Comparison of ENCODE assay signal across 8 cellular contexts in the genomic region with DNA sequence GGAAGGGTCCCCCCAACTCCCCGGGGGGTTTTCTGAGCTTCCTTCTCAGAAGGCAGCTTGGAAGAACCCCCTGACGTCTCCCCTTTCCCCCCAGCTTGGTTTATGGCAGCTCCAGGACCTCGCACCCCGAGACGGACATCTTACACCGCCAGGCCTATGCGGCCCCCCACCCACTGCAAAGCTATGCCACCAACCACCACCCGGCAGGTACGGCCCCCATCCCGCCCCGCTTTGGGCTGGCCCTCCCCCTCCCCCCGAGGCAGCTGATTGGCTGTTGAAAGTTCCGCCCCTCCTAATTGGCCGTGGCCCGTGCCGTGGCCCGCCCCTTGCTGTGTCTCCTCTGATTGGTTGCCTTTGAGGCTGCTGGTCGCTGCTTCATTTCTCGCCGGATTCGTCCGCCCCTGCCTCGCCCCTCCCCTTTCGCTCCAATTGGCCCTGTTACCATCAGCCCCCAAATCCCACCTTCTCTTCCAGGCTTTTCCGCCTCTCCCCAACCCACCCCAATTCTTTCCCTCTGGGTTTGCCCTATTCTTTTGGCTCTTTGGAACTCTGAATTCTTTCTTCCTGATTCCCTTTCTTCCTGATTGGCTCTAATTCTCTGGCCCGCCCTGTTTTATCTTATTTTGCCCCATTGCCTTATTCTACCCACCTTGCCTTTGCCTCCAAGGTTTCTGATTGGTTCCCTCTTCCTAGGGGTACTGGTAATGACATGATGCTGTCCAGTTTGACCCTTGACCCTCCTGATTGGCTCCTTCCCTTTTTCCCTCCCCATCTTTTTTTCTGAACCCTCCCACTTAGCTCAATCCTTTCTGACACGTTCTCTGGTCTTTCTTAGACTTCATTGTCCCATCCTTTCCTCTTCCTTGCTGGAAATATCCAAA. TPM values are rescaled to one million over a fixed set of nuclear protein-coding genes. Genes with fewer than 3 reads are reported as not detected.
DNase-seq lines count a peak whose midpoint lies in the region; ATAC-seq, FAIRE-seq and TF ChIP-seq lines count a peak whose summit lies in the region.

No MANE protein-coding gene starts in this region.

- peak overlapping the region; percentile 49 for H3K4me2 ChIP-seq in endothelial cell of umbilical vein (ENCODE audit: insufficient read depth, low read length)

- no peak for TF ChIP-seq CTCF in endothelial cell of umbilical vein (IDR thresholded peaks at IDR 0.05; ENCODE audit: extremely low read depth in 1 of 2, insufficient read depth in 1 of 2, low read depth in 1 of 2, low read length in 2 of 2)

- no peaks in the 10 kb centered on the region for H3K9me1 ChIP-seq in endothelial cell of umbilical vein (replicated peaks; ENCODE audit: control insufficient read depth, extremely low read depth, insufficient read depth, low read length)

- no peaks in the 10 kb centered on the region for H4K20me1 ChIP-seq in endothelial cell of umbilical vein (replicated peaks; ENCODE audit: control insufficient read depth, extremely low read depth, insufficient read depth, low read length)

- intact Hi-C loops in endothelial cell of umbilical vein (cut with micrococcal nuclease): loop anchor here (1.0 to 5.0 kb wide), 2 partner anchors 21 to 274 kb away; a partner anchor contains a TSS

- H3K27me3 ChIP-seq in NT2/D1 (ENCODE audit: insufficient read depth, insufficient read length): no peaks in the 10 kb centered on the region
- H3K27me3 ChIP-seq in endothelial cell of umbilical vein (ENCODE audit: control insufficient read depth in 2 of 2, insufficient read depth in 2 of 2, low read length in 2 of 2): no peaks in the 10 kb centered on the region

- H3K4me3 ChIP-seq in NT2/D1 (ENCODE audit: insufficient read length, low read depth) (peak overlapping the region; percentile 88), endothelial cell of umbilical vein (replicated peaks in 1 of 3; ENCODE audit: insufficient read depth in 1 of 3, low read depth in 1 of 3, low read length in 3 of 3) (peak overlapping the region; percentile 20 to 88 (median 32))

- FAIRE-seq in endothelial cell of umbilical vein (lab: Jason Lieb, UNC): peak; percentile 94

- no peak for TF ChIP-seq POLR2A in endothelial cell of umbilical vein (IDR thresholded peaks at IDR 0.05; ENCODE audit: low read depth, low read length)

- H3K27ac ChIP-seq in endothelial cell of umbilical vein (ENCODE audit: insufficient read depth, low read depth, low read length): no peak overlapping the region

- BruUV-seq in endothelial cell of umbilical vein (replicated peaks; lab: Mats Ljungman, UMichigan): no TSS peak

- dilution Hi-C loops in endothelial cell of umbilical vein (cut with MboI; ENCODE audit: extremely low pct_ligation_motif_present, low sequenced_read_pairs): no loop called here

- H3K36me3 ChIP-seq in NT2/D1 (ENCODE audit: insufficient read depth, insufficient read length, low read length) (peaks cover 38% of the 10 kb centered on the region), endothelial cell of umbilical vein (ENCODE audit: control insufficient read depth in 2 of 2, extremely low read depth in 1 of 2, insufficient read depth in 2 of 2, low read length in 2 of 2) (peaks cover 7 to 16% of the 10 kb centered on the region in 2 experiments)

- H3K9me3 ChIP-seq in NT2/D1 (ENCODE audit: insufficient read depth, low read length) (no peaks in the 10 kb centered on the region), endothelial cell of umbilical vein (replicated peaks; ENCODE audit: control insufficient read depth, insufficient read depth, low read length) (no peaks in the 10 kb centered on the region)

- ATAC-seq in HG03442 (IDR thresholded peaks at IDR 0.05; ENCODE audit: unreplicated experiment): peak; percentile 39

- CTCF ChIA-PET in endothelial cell of umbilical vein (lab: Charles Lee): interaction anchor here (1.0 kb wide), 1 partner anchor 13 kb away, joined by 3 read pairs; a partner anchor contains a TSS

- H3K4me1 ChIP-seq in NT2/D1 (ENCODE audit: insufficient read depth, insufficient read length) (peaks cover 3% of the 10 kb centered on the region), endothelial cell of umbilical vein (ENCODE audit: control insufficient read depth, extremely low read depth, insufficient read depth, low read length) (peaks cover 16% of the 10 kb centered on the region)

- DNase-seq in NK-92 treated with Interleukin-12 subunit alpha and Interleukin-12 subunit beta, amount 100 ng/mL, for 24 hours (lab: John Stamatoyannopoulos, UW): peak; percentile 22
- DNase-seq in NK-92 (lab: John Stamatoyannopoulos, UW; ENCODE audit: unreplicated experiment) (no peak), NT2/D1 (ENCODE audit: low read depth, low spot score) (peak; percentile 77), activated T-cell treated with anti-CD3 and anti-CD28 coated beads for 1 hour (ENCODE audit: low read depth) (peak; percentile 88), endothelial cell of umbilical vein (ENCODE audit: low read depth, low spot score) (peak; percentile 94), midbrain (lab: John Stamatoyannopoulos, UW) (peak; percentile 94)
- peak; percentile 80 for DNase-seq in stimulated activated CD8-positive, alpha-beta memory T cell treated with anti-CD3 and anti-CD28 coated beads, Interleukin-15, amount 100 ng/mL, for 24 hours (ENCODE audit: low read depth)

- no peak overlapping the region for H2AFZ ChIP-seq in endothelial cell of umbilical vein (ENCODE audit: low read depth, low read length)

- H3K79me2 ChIP-seq in endothelial cell of umbilical vein (ENCODE audit: control insufficient read depth, insufficient read depth, low read length): peaks cover 44% of the 10 kb centered on the region

- POLR2A ChIA-PET in endothelial cell of umbilical vein (lab: Charles Lee): interaction anchor here (0.6 to 1.7 kb wide), 2 partner anchors 13 to 47 kb away, joined by 3 to 7 read pairs; a partner anchor contains a TSS

- H3K9ac ChIP-seq in NT2/D1 (ENCODE audit: insufficient read length, low read depth) (peak overlapping the region; percentile 94), endothelial cell of umbilical vein (replicated peaks; ENCODE audit: extremely low read depth, insufficient read depth, low read length) (no peak overlapping the region)

TF ChIP-seq in endothelial cell of umbilical vein, 7 proteins besides CTCF, POLR2A, EP300 and RAD21 (continues in another document):
- no peak for TF ChIP-seq GATA2 (IDR thresholded peaks at IDR 0.05; ENCODE audit: insufficient read depth, insufficient read length, low read depth, low read length)
- no peak for TF ChIP-seq POLR2AphosphoS5 (IDR thresholded peaks at IDR 0.05; ENCODE audit: insufficient read depth, low read depth, low read length)
- TF ChIP-seq EZH2 (IDR thresholded peaks at IDR 0.05; ENCODE audit: borderline replicate concordance, low read depth, low read length, severe bottlenecking): no peak
- TF ChIP-seq FOS (IDR thresholded peaks at IDR 0.05; ENCODE audit: borderline replicate concordance, insufficient read depth, low read length): no peak

RNA-seq across cellular contexts. Expression of a gene that starts 2.5 kb away (rescaled TPM):
- 35.6 and 37.0 TPM in 2 replicates for total RNA-seq in endothelial cell of umbilical vein
- 1.6 and 1.9 TPM in 2 replicates for polyA plus RNA-seq in endothelial cell of umbilical vein
- 2.3 and 2.7 TPM in 2 replicates for polyA plus RNA-seq in endothelial cell of umbilical vein (2011; cell fraction: cytosol; rRNA removed)
- polyA plus RNA-seq in endothelial cell of umbilical vein (2011; cell fraction: nucleus; rRNA removed): 6.5 and 7.1 TPM in 2 replicates
- 9.6 and 15.0 TPM in 2 replicates for polyA plus RNA-seq in endothelial cell of umbilical vein (2012)
- polyA minus RNA-seq in endothelial cell of umbilical vein: 1.9 and 2.5 TPM in 2 replicates
- 7.4 TPM for polyA minus RNA-seq in endothelial cell of umbilical vein (2011; cell fraction: cytosol; rRNA and poly(A)+ RNA removed)
- polyA minus RNA-seq in endothelial cell of umbilical vein (2011; cell fraction: nucleus; rRNA and poly(A)+ RNA removed): 3.0 and 7.4 TPM in 2 replicates

RNA-seq across cellular contexts. Expression of a gene that starts 12.4 kb away (rescaled TPM):
- 1.5 and 2.6 TPM in 2 replicates for total RNA-seq in endothelial cell of umbilical vein
- polyA plus RNA-seq in endothelial cell of umbilical vein: 2.9 and 3.0 TPM in 2 replicates
- 1.5 and 2.8 TPM in 2 replicates for polyA plus RNA-seq in endothelial cell of umbilical vein (2011; cell fraction: cytosol; rRNA removed)
- 1.3 and 2.4 TPM in 2 replicates for polyA plus RNA-seq in endothelial cell of umbilical vein (2011; cell fraction: nucleus; rRNA removed)
- polyA plus RNA-seq in endothelial cell of umbilical vein (2012): 2.2 and 4.0 TPM in 2 replicates
- 0.62 and 2.1 TPM in 2 replicates for polyA minus RNA-seq in endothelial cell of umbilical vein
- 3.9 TPM for polyA minus RNA-seq in endothelial cell of umbilical vein (2011; cell fraction: cytosol; rRNA and poly(A)+ RNA removed)
- polyA minus RNA-seq in endothelial cell of umbilical vein (2011; cell fraction: nucleus; rRNA and poly(A)+ RNA removed): 1.0 and 2.4 TPM in 2 replicates

RNA-seq across cellular contexts. Expression of a gene that starts 13.1 kb away (rescaled TPM):
- 77.5 and 79.8 TPM in 2 replicates for total RNA-seq in endothelial cell of umbilical vein
- 128 and 199 TPM in 2 replicates for polyA plus RNA-seq in endothelial cell of umbilical vein
- 127 and 148 TPM in 2 replicates for polyA plus RNA-seq in endothelial cell of umbilical vein (2011; cell fraction: cytosol; rRNA removed)
- 96.2 and 134 TPM in 2 replicates for polyA plus RNA-seq in endothelial cell of umbilical vein (2011; cell fraction: nucleus; rRNA removed)
- 106 and 132 TPM in 2 replicates for polyA plus RNA-seq in endothelial cell of umbilical vein (2012)
- 81.8 and 82.4 TPM in 2 replicates for polyA minus RNA-seq in endothelial cell of umbilical vein
- polyA minus RNA-seq in endothelial cell of umbilical vein (2011; cell fraction: cytosol; rRNA and poly(A)+ RNA removed): 70.6 TPM
- 19.5 and 30.8 TPM in 2 replicates for polyA minus RNA-seq in endothelial cell of umbilical vein (2011; cell fraction: nucleus; rRNA and poly(A)+ RNA removed)

RNA-seq across cellular contexts. Expression of a gene that starts 46.5 kb away (rescaled TPM):
- total RNA-seq in endothelial cell of umbilical vein: 84.8 and 89.5 TPM in 2 replicates
- 250 and 329 TPM in 2 replicates for polyA plus RNA-seq in endothelial cell of umbilical vein
- 162 and 238 TPM in 2 replicates for polyA plus RNA-seq in endothelial cell of umbilical vein (2011; cell fraction: cytosol; rRNA removed)
- 70.1 and 80.1 TPM in 2 replicates for polyA plus RNA-seq in endothelial cell of umbilical vein (2011; cell fraction: nucleus; rRNA removed)
- 143 and 267 TPM in 2 replicates for polyA plus RNA-seq in endothelial cell of umbilical vein (2012)
- polyA minus RNA-seq in endothelial cell of umbilical vein: 54.5 and 71.8 TPM in 2 replicates
- polyA minus RNA-seq in endothelial cell of umbilical vein (2011; cell fraction: cytosol; rRNA and poly(A)+ RNA removed): 10.2 TPM
- 15.3 and 17.2 TPM in 2 replicates for polyA minus RNA-seq in endothelial cell of umbilical vein (2011; cell fraction: nucleus; rRNA and poly(A)+ RNA removed)

RNA-seq across cellular contexts. Expression of a gene that starts 48.5 kb away (rescaled TPM):
- total RNA-seq in endothelial cell of umbilical vein: 75.8 and 83.8 TPM in 2 replicates
- polyA plus RNA-seq in endothelial cell of umbilical vein: 9.6 and 13.3 TPM in 2 replicates
- 8.2 and 15.8 TPM in 2 replicates for polyA plus RNA-seq in endothelial cell of umbilical vein (2011; cell fraction: cytosol; rRNA removed)
- polyA plus RNA-seq in endothelial cell of umbilical vein (2011; cell fraction: nucleus; rRNA removed): 19.6 and 21.6 TPM in 2 replicates
- 47.6 and 56.8 TPM in 2 replicates for polyA plus RNA-seq in endothelial cell of umbilical vein (2012)
- 4.8 and 5.2 TPM in 2 replicates for polyA minus RNA-seq in endothelial cell of umbilical vein
- 11.4 TPM for polyA minus RNA-seq in endothelial cell of umbilical vein (2011; cell fraction: cytosol; rRNA and poly(A)+ RNA removed)
- polyA minus RNA-seq in endothelial cell of umbilical vein (2011; cell fraction: nucleus; rRNA and poly(A)+ RNA removed): 4.6 and 8.6 TPM in 2 replicates
